24 cellular contexts compared by ENCODE assay signal in genomic region chr10:88187472-88187871, GRCh38.
"Had no signal": no experiment of that assay in that cellular context is flagged by ENCODE, and none has a peak within 500 bp of the region (broad histone marks: within the 10 kb centered on the region; RNA-seq: fewer than 3 reads in every experiment).

No MANE protein-coding gene starts in this region.

- H3K4me1 ChIP-seq: stomach, suprapubic skin, tibial nerve, uterus had no signal

- H3K4me3 ChIP-seq: hepatocyte, left lung, neural progenitor cell, sigmoid colon, smooth muscle cell, stomach, suprapubic skin, tibial nerve, uterus had no signal

- FAIRE-seq: astrocyte had no signal

- DNase-seq: activated B cell treated with CpG ODN at 0.5 μM for 24 hours; activated CD4-positive, alpha-beta memory T cell treated with anti-CD3 and anti-CD28 coated beads for 36 hours; activated CD4-positive, alpha-beta T cell treated with anti-CD3 and anti-CD28 coated beads for 4 hours; activated naive CD4-positive, alpha-beta T cell treated with Interleukin-2 at 50 U/mL for 16 hours; activated naive CD8-positive, alpha-beta T cell treated with anti-CD3 and anti-CD28 coated beads for 36 hours; activated T-cell treated with anti-CD3 and anti-CD28 coated beads, Interleukin-2, amount 50 U/mL, for 48 hours; central memory CD4-positive, alpha-beta T cell; effector memory CD4-positive, alpha-beta T cell; foreskin melanocyte; glutamatergic neuron; kidney glomerular epithelial cell; left lung; naive thymus-derived CD8-positive, alpha-beta T cell; sigmoid colon; stimulated activated CD4-positive, alpha-beta T cell treated with anti-CD3 and anti-CD28 coated beads, Interleukin-15, amount 100 ng/mL, for 24 hours; stomach; uterus had no signal

- H3K27ac ChIP-seq: hepatocyte, left lung, neural progenitor cell, sigmoid colon, stomach, suprapubic skin, tibial nerve, uterus had no signal

- ATAC-seq: left lung; naive thymus-derived CD8-positive, alpha-beta T cell; stimulated activated memory B cell treated with anti-CD40 and anti-IgM and Interleukin-4, amounts not matched to agents 10 μg/mL and 1 μg/mL and 100 μg/mL, for 72 hours had no signal

- H3K9me3 ChIP-seq: left lung, sigmoid colon, stomach, suprapubic skin, tibial nerve, uterus had no signal

- H3K36me3 ChIP-seq: left lung, neural progenitor cell, sigmoid colon, stomach, suprapubic skin, tibial nerve, uterus had no signal

- H3K27me3 ChIP-seq: hepatocyte, left lung, neural progenitor cell, sigmoid colon, stomach, suprapubic skin, tibial nerve, uterus had no signal
